ENCODE assay signal across 13 cellular contexts in genomic region chr21:30426732-30427131, GRCh38. TPM values are rescaled to one million over a fixed set of nuclear protein-coding genes. Genes with fewer than 3 reads are reported as not detected.
DNase-seq lines count a peak whose midpoint lies in the region; ATAC-seq and TF ChIP-seq lines count a peak whose summit lies in the region.
"Had no signal": no experiment of that assay in that cellular context is flagged by ENCODE, and none has a peak within 500 bp of the region (broad histone marks: within the 10 kb centered on the region; RNA-seq: fewer than 3 reads in every experiment).

No MANE protein-coding gene starts in this region.

- no peak for TF ChIP-seq POLR2A in GM18505 (IDR thresholded peaks at IDR 0.05; ENCODE audit: borderline replicate concordance, extremely low read depth, insufficient read depth, insufficient read length)
- no peak for TF ChIP-seq POLR2A in upper lobe of left lung (IDR thresholded peaks at IDR 0.05)

- H3K36me3 ChIP-seq in HUES64 (ENCODE audit: insufficient read depth, low read length): no peaks in the 10 kb centered on the region
- H3K36me3 ChIP-seq in endodermal cell (ENCODE audit: control insufficient read depth, insufficient read depth, low read length): no peaks in the 10 kb centered on the region
- H3K36me3 ChIP-seq in mesendoderm (ENCODE audit: control insufficient read depth, insufficient read depth, low read length): no peaks in the 10 kb centered on the region
- no peaks in the 10 kb centered on the region for H3K36me3 ChIP-seq in upper lobe of left lung
- H3K36me3 ChIP-seq: BE2C had no signal

- DNase-seq in endodermal cell (peak; percentile 82), mesendoderm (peak; percentile 88), upper lobe of left lung (no peak)
- DNase-seq: BE2C; CD4-positive, alpha-beta memory T cell; DMS79 had no signal

- no peak overlapping the region for H2BK15ac ChIP-seq in mesendoderm (replicated peaks; ENCODE audit: low read depth)

- TF ChIP-seq EP300 in upper lobe of left lung (IDR thresholded peaks at IDR 0.05): no peak

- H3K4me3 Mint-ChIP-seq in endodermal cell: no peak overlapping the region
- H3K4me3 Mint-ChIP-seq: CD4-positive, alpha-beta memory T cell had no signal

- H3K27me3 Mint-ChIP-seq in endodermal cell (ENCODE audit: insufficient read depth): no peaks in the 10 kb centered on the region

- H3K27me3 ChIP-seq in HUES64 (ENCODE audit: insufficient read depth, low read length): no peaks in the 10 kb centered on the region
- H3K27me3 ChIP-seq in endodermal cell (ENCODE audit: control insufficient read depth, insufficient read depth, low read length, poor library complexity, severe bottlenecking): no peaks in the 10 kb centered on the region
- H3K27me3 ChIP-seq in mesendoderm (ENCODE audit: insufficient read depth, low read length, poor library complexity): no peaks in the 10 kb centered on the region
- no peaks in the 10 kb centered on the region for H3K27me3 ChIP-seq in upper lobe of left lung
- H3K27me3 ChIP-seq: BE2C had no signal

- no peak overlapping the region for H2AK5ac ChIP-seq in mesendoderm (ENCODE audit: low read length)

- TF ChIP-seq CTCF in endodermal cell (conservative IDR thresholded peaks at IDR 0.05) (no peak), upper lobe of left lung (IDR thresholded peaks at IDR 0.05) (no peak)

- WGBS in HUES64: 12% methylated on average over 3 of the region's 3 CpGs
- 10 to 20% methylated on average over 2 to 3 of the region's 3 CpGs for WGBS in endodermal cell (ENCODE audit: insufficient coverage in 1 of 2, insufficient read length in 1 of 2), 2 experiments
- no CpG with 5 or more reads among the region's 3 CpGs for WGBS in mesendoderm (ENCODE audit: extremely low coverage, insufficient coverage, low lambda C conversion rate)
- 43 to 72% methylated on average over 3 of the region's 3 CpGs for WGBS in upper lobe of left lung, 2 donors

- no peaks in the 10 kb centered on the region for H3K79me2 ChIP-seq in mesendoderm (ENCODE audit: control insufficient read depth, insufficient read depth, low read length)

- H3K27ac ChIP-seq in HUES64 (ENCODE audit: low read depth, low read length) (peak overlapping the region; percentile 75; the same call in 1 of the 2 replicates), endodermal cell (ENCODE audit: low read depth, low read length) (peak overlapping the region; percentile 14), mesendoderm (ENCODE audit: low read depth, low read length) (no peak overlapping the region), upper lobe of left lung (no peak overlapping the region)
- H3K27ac ChIP-seq: A549, C4-2B had no signal

- H3K9me3 Mint-ChIP-seq in endodermal cell: peaks cover 3% of the 10 kb centered on the region

- H3K56ac ChIP-seq in mesendoderm (ENCODE audit: low read length): no peak overlapping the region

- peak overlapping the region; percentile 7 for H3K27ac Mint-ChIP-seq in endodermal cell
- H3K27ac Mint-ChIP-seq: CD4-positive, alpha-beta memory T cell had no signal

- no peak overlapping the region for H2BK5ac ChIP-seq in mesendoderm (ENCODE audit: low read length)

- no peak overlapping the region for H3K4ac ChIP-seq in mesendoderm (ENCODE audit: low read depth, low read length)

- no peak overlapping the region for H3K4me2 ChIP-seq in mesendoderm (ENCODE audit: low read length)
- H3K4me2 ChIP-seq: A549 had no signal

- H3K4me1 ChIP-seq in HUES64 (ENCODE audit: insufficient read depth, low read length): peaks cover 24% of the 10 kb centered on the region
- no peaks in the 10 kb centered on the region for H3K4me1 ChIP-seq in endodermal cell (ENCODE audit: control insufficient read depth, insufficient read depth, low read length)
- no peaks in the 10 kb centered on the region for H3K4me1 ChIP-seq in mesendoderm (ENCODE audit: control insufficient read depth, low read depth, low read length)
- H3K4me1 ChIP-seq in upper lobe of left lung: no peaks in the 10 kb centered on the region
- H3K4me1 ChIP-seq: A549, BE2C had no signal

- 0 out of 2 replicates have a peak, but pooled peaks cover 3% of the 10 kb centered on the region for H3K9me3 ChIP-seq in HUES64 (ENCODE audit: insufficient read depth, low read depth, low read length)
- peaks cover 10% of the 10 kb centered on the region for H3K9me3 ChIP-seq in endodermal cell (ENCODE audit: control insufficient read depth, low read length)
- H3K9me3 ChIP-seq in upper lobe of left lung: no peaks in the 10 kb centered on the region
- H3K9me3 ChIP-seq: A549, BE2C had no signal

- H3K79me1 ChIP-seq in mesendoderm (ENCODE audit: low read length): no peaks in the 10 kb centered on the region

- no peak overlapping the region for H3K23ac ChIP-seq in mesendoderm (ENCODE audit: low read length)

- no peak overlapping the region for H2BK120ac ChIP-seq in mesendoderm (ENCODE audit: low read depth, low read length)

- no peak overlapping the region for H3K4me3 ChIP-seq in HUES64 (ENCODE audit: low read length)
- no peak overlapping the region for H3K4me3 ChIP-seq in endodermal cell (ENCODE audit: low read length)
- H3K4me3 ChIP-seq in mesendoderm (ENCODE audit: low read length): no peak overlapping the region
- H3K4me3 ChIP-seq in upper lobe of left lung: no peak overlapping the region
- H3K4me3 ChIP-seq: A549 had no signal

- no peak overlapping the region for H3K9ac ChIP-seq in HUES64 (ENCODE audit: low read depth, low read length)
- no peak overlapping the region for H3K9ac ChIP-seq in endodermal cell (ENCODE audit: extremely low read depth, low read length, poor library complexity, severe bottlenecking)
- no peak overlapping the region for H3K9ac ChIP-seq in mesendoderm (ENCODE audit: low read length)

- ATAC-seq in GM18505 (IDR thresholded peaks at IDR 0.05; ENCODE audit: unreplicated experiment) (no peak), HG03025 (IDR thresholded peaks at IDR 0.05; ENCODE audit: low FRiP score, unreplicated experiment) (no peak), upper lobe of left lung (ENCODE audit: low FRiP score in 2 of 2) (no peak)
- ATAC-seq: A549 had no signal

- no peak overlapping the region for H3K18ac ChIP-seq in mesendoderm (ENCODE audit: low read length)

- no peak overlapping the region for H4K8ac ChIP-seq in mesendoderm (ENCODE audit: low read depth, low read length)

- peaks cover 3% of the 10 kb centered on the region for H3K4me1 Mint-ChIP-seq in endodermal cell
- H3K4me1 Mint-ChIP-seq: CD4-positive, alpha-beta memory T cell had no signal

- peak overlapping the region; percentile 40 for H4K5ac ChIP-seq in mesendoderm (ENCODE audit: low read length)

- no peaks in the 10 kb centered on the region for H3K36me3 Mint-ChIP-seq in endodermal cell (ENCODE audit: low read depth)
- H3K36me3 Mint-ChIP-seq: CD4-positive, alpha-beta memory T cell had no signal

RNA-seq across cellular contexts. Expression of gene KRTAP13-3, which starts 1.0 kb away (rescaled TPM):
- not detected for polyA plus RNA-seq in HUES64 (2013, experiment 1 of 2)
- polyA plus RNA-seq in HUES64 (2013, experiment 2 of 2): not detected
- total RNA-seq in endodermal cell (not detected), upper lobe of left lung (not detected)
- polyA plus RNA-seq in endodermal cell (2013, experiment 1 of 2): not detected
- not detected for polyA plus RNA-seq in endodermal cell (2013, experiment 2 of 2)
- polyA plus RNA-seq in mesendoderm (2013, experiment 1 of 2): not detected
- not detected for polyA plus RNA-seq in mesendoderm (2013, experiment 2 of 2)
- total RNA-seq: CD4-positive, alpha-beta memory T cell; HT1080 had no signal
- polyA plus RNA-seq: A549; AG04450; CD4-positive, alpha-beta memory T cell had no signal

RNA-seq across cellular contexts. Expression of gene KRTAP13-4, which starts 3.3 kb away (rescaled TPM):
- polyA plus RNA-seq in HUES64 (2013, experiment 1 of 2): 1.00 TPM
- polyA plus RNA-seq in HUES64 (2013, experiment 2 of 2): 0.70 TPM
- total RNA-seq in endodermal cell: not detected
- not detected for polyA plus RNA-seq in endodermal cell (2013, experiment 1 of 2)
- not detected for polyA plus RNA-seq in endodermal cell (2013, experiment 2 of 2)
- polyA plus RNA-seq in mesendoderm (2013, experiment 1 of 2): 0.39 TPM
- 0.39 TPM for polyA plus RNA-seq in mesendoderm (2013, experiment 2 of 2)
- not detected for total RNA-seq in upper lobe of left lung
- total RNA-seq: CD4-positive, alpha-beta memory T cell; HT1080 had no signal
- polyA plus RNA-seq: A549; AG04450; CD4-positive, alpha-beta memory T cell had no signal

RNA-seq across cellular contexts. Expression of gene KRTAP15-1, which starts 13.3 kb away (rescaled TPM):
- polyA plus RNA-seq in HUES64 (2013, experiment 1 of 2): not detected
- not detected for polyA plus RNA-seq in HUES64 (2013, experiment 2 of 2)
- not detected for total RNA-seq in endodermal cell
- polyA plus RNA-seq in endodermal cell (2013, experiment 1 of 2): not detected
- polyA plus RNA-seq in endodermal cell (2013, experiment 2 of 2): not detected
- polyA plus RNA-seq in mesendoderm (2013, experiment 1 of 2): not detected
- polyA plus RNA-seq in mesendoderm (2013, experiment 2 of 2): not detected
- not detected for total RNA-seq in upper lobe of left lung
- total RNA-seq: CD4-positive, alpha-beta memory T cell; HT1080 had no signal
- polyA plus RNA-seq: A549; AG04450; CD4-positive, alpha-beta memory T cell had no signal

RNA-seq across cellular contexts. Expression of gene KRTAP13-1, which starts 30.9 kb away (rescaled TPM):
- polyA plus RNA-seq in HUES64 (2013, experiment 1 of 2): not detected
- polyA plus RNA-seq in HUES64 (2013, experiment 2 of 2): not detected
- total RNA-seq in endodermal cell (not detected), upper lobe of left lung (not detected)
- not detected for polyA plus RNA-seq in endodermal cell (2013, experiment 1 of 2)
- not detected for polyA plus RNA-seq in endodermal cell (2013, experiment 2 of 2)
- polyA plus RNA-seq in mesendoderm (2013, experiment 1 of 2): not detected
- not detected for polyA plus RNA-seq in mesendoderm (2013, experiment 2 of 2)
- total RNA-seq: CD4-positive, alpha-beta memory T cell; HT1080 had no signal
- polyA plus RNA-seq: A549; AG04450; CD4-positive, alpha-beta memory T cell had no signal

RNA-seq across cellular contexts. Expression of gene KRTAP19-1, which starts 53.4 kb away (rescaled TPM):
- not detected for polyA plus RNA-seq in HUES64 (2013, experiment 1 of 2)
- not detected for polyA plus RNA-seq in HUES64 (2013, experiment 2 of 2)
- total RNA-seq in endodermal cell: not detected
- polyA plus RNA-seq in endodermal cell (2013, experiment 1 of 2): not detected
- polyA plus RNA-seq in endodermal cell (2013, experiment 2 of 2): not detected
- not detected for polyA plus RNA-seq in mesendoderm (2013, experiment 1 of 2)
- polyA plus RNA-seq in mesendoderm (2013, experiment 2 of 2): not detected
- total RNA-seq in upper lobe of left lung: not detected
- total RNA-seq: CD4-positive, alpha-beta memory T cell; HT1080 had no signal
- polyA plus RNA-seq: A549; AG04450; CD4-positive, alpha-beta memory T cell had no signal

Comparison
In these comparisons a context has a peak if more than half of its experiments do, and no peak if none do; other contexts are left out.
1. H3K27ac ChIP-seq: peak in HUES64 (single experiment) and endodermal cell (single experiment); none in mesendoderm (single experiment) and upper lobe of left lung (0 of 4).
2. DNase-seq: peak in endodermal cell (single experiment) and mesendoderm (single experiment); none in upper lobe of left lung (0 of 2).